In genomic region chr6:31777667-31778050, GRCh38 we compare ENCODE assay signal across 9 cellular contexts. TPM values are rescaled to one million over a fixed set of nuclear protein-coding genes. Genes with fewer than 3 reads are reported as not detected.
DNase-seq lines count a peak whose midpoint lies in the region; ATAC-seq and TF ChIP-seq lines count a peak whose summit lies in the region.
"Had no signal": no experiment of that assay in that cellular context is flagged by ENCODE, and none has a peak within 500 bp of the region (broad histone marks: within the 10 kb centered on the region; RNA-seq: fewer than 3 reads in every experiment).

No MANE protein-coding gene starts in this region.

- no peaks in the 10 kb centered on the region for H3K9me3 Mint-ChIP-seq in T-helper 1 cell treated with Interleukin-12 subunit alpha and Interleukin-12 subunit beta and Interleukin-4 antibody, amounts not matched to agents 30 μg/mL and 1 μg/mL, for 36 hours
- H3K9me3 Mint-ChIP-seq: activated T-cell treated with anti-CD3 and anti-CD28 coated beads, Interleukin-2, amount 50 U/mL, for 72 hours had no signal

- H3K27me3 ChIP-seq in Panc1 (ENCODE audit: control insufficient read depth, insufficient read depth, low read length) (no peaks in the 10 kb centered on the region), endocrine pancreas (ENCODE audit: control insufficient read depth, insufficient read depth, low read length) (no peaks in the 10 kb centered on the region), gastrocnemius medialis (no peaks in the 10 kb centered on the region), tibial artery (no peaks in the 10 kb centered on the region)

- no peak for DNase-seq in T-helper 1 cell
- DNase-seq in Panc1 (ENCODE audit: low read depth, low spot score), result no peak
- DNase-seq in gastrocnemius medialis, result no peak
- no peak for DNase-seq in tibial artery
- no peak for DNase-seq in stimulated activated CD4-positive, alpha-beta T cell treated with anti-CD3 and anti-CD28 coated beads, Interleukin-1b, Interleukin-23, amount 100 ng/mL, for 48 hours

- no peak for TF ChIP-seq POLR2A in gastrocnemius medialis (IDR thresholded peaks at IDR 0.05)

- peak overlapping the region; percentile 38 for H3K9ac ChIP-seq in endocrine pancreas (ENCODE audit: control insufficient read depth, insufficient read depth, low read length)

- peaks cover 3% of the 10 kb centered on the region for H3K36me3 Mint-ChIP-seq in T-helper 1 cell treated with Interleukin-12 subunit alpha and Interleukin-12 subunit beta and Interleukin-4 antibody, amounts not matched to agents 30 μg/mL and 1 μg/mL, for 36 hours (ENCODE audit: low read depth)

- H3K9me3 ChIP-seq in Panc1 (ENCODE audit: control insufficient read depth, insufficient read depth, low read depth, low read length), result no peaks in the 10 kb centered on the region
- H3K9me3 ChIP-seq in endocrine pancreas (ENCODE audit: control insufficient read depth, low read length), result no peaks in the 10 kb centered on the region
- no peaks in the 10 kb centered on the region for H3K9me3 ChIP-seq in gastrocnemius medialis
- H3K9me3 ChIP-seq in tibial artery, result no peaks in the 10 kb centered on the region

- POLR2A ChIA-PET in Panc1 (lab: Charles Lee), result interaction anchor here (1.2 kb wide), 1 partner anchor 13 kb away, joined by 4 read pairs; no protein-coding TSS in a partner anchor

- TF ChIP-seq CTCF in Panc1 (IDR thresholded peaks at IDR 0.05), result no peak
- TF ChIP-seq CTCF in gastrocnemius medialis (IDR thresholded peaks at IDR 0.05 in 4 of 5, conservative IDR thresholded peaks at IDR 0.05 in 1 of 5), result no peak
- TF ChIP-seq CTCF in tibial artery (IDR thresholded peaks at IDR 0.05), result no peak

- in situ Hi-C loops in Panc1 (cut with HindIII; ENCODE audit: low pct_unique_long_range_greater_than_20kb, low sequenced_read_pairs), result no loop called here
- in situ Hi-C loops in gastrocnemius medialis (cut with MboI; ENCODE audit: low sequenced_read_pairs in 4 of 4), result loop anchor here in 2 of 4 donors (10.0 kb wide), 1 partner anchor 57 kb away; no protein-coding TSS in a partner anchor

- H3K4me3 Mint-ChIP-seq in T-helper 1 cell treated with Interleukin-12 subunit alpha and Interleukin-12 subunit beta and Interleukin-4 antibody, amounts not matched to agents 30 μg/mL and 1 μg/mL, for 36 hours, result no peak overlapping the region

- H3K4me1 ChIP-seq in Panc1 (ENCODE audit: control insufficient read depth, insufficient read depth, low read length) (peaks cover 31% of the 10 kb centered on the region), endocrine pancreas (ENCODE audit: control insufficient read depth, insufficient read depth, low read length) (no peaks in the 10 kb centered on the region), gastrocnemius medialis (peaks cover 11 to 17% of the 10 kb centered on the region in 2 donors), tibial artery (peaks cover 0 to 12% (median 8%) of the 10 kb centered on the region in 4 donors)

- H3K4me1 Mint-ChIP-seq in T-helper 1 cell treated with Interleukin-12 subunit alpha and Interleukin-12 subunit beta and Interleukin-4 antibody, amounts not matched to agents 30 μg/mL and 1 μg/mL, for 36 hours (ENCODE audit: low read depth), result peaks cover 21% of the 10 kb centered on the region

- H3K36me3 ChIP-seq in Panc1 (ENCODE audit: control insufficient read depth, insufficient read depth, low read length), result no peaks in the 10 kb centered on the region
- H3K36me3 ChIP-seq in endocrine pancreas (ENCODE audit: control insufficient read depth, insufficient read depth, low read length), result no peaks in the 10 kb centered on the region
- H3K36me3 ChIP-seq in gastrocnemius medialis, result peaks cover 0 to 42% of the 10 kb centered on the region in 2 donors
- peaks cover 27 to 50% (median 46%) of the 10 kb centered on the region in 3 donors for H3K36me3 ChIP-seq in tibial artery

- no peaks in the 10 kb centered on the region for H3K27me3 Mint-ChIP-seq in T-helper 1 cell treated with Interleukin-12 subunit alpha and Interleukin-12 subunit beta and Interleukin-4 antibody, amounts not matched to agents 30 μg/mL and 1 μg/mL, for 36 hours (ENCODE audit: low read depth)

- peak overlapping the region; percentile 81 for H3K27ac Mint-ChIP-seq in T-helper 1 cell treated with Interleukin-12 subunit alpha and Interleukin-12 subunit beta and Interleukin-4 antibody, amounts not matched to agents 30 μg/mL and 1 μg/mL, for 36 hours
- H3K27ac Mint-ChIP-seq: activated T-cell treated with anti-CD3 and anti-CD28 coated beads, Interleukin-2, amount 50 U/mL, for 72 hours had no signal

- ATAC-seq in Panc1, result no peak
- no peak for ATAC-seq in gastrocnemius medialis
- ATAC-seq in GM18858 (IDR thresholded peaks at IDR 0.05; ENCODE audit: unreplicated experiment), result no peak

- CTCF ChIA-PET in Panc1 (lab: Charles Lee), result interaction anchor here (0.6 to 1.3 kb wide), 2 partner anchors 9 to 14 kb away, joined by 3 to 10 read pairs; no protein-coding TSS in a partner anchor

- intact Hi-C loops in Panc1 (cut with micrococcal nuclease; ENCODE audit: unreplicated experiment), result loop anchor here (10.0 kb wide), 1 partner anchor 47 kb away; the partner anchor contains the start of gene HSPA1B
- intact Hi-C loops in gastrocnemius medialis (cut with DNase I; ENCODE audit: low total_unique reads), result loop anchor here (10.0 kb wide), 1 partner anchor 87 kb away; the partner anchor contains the start of gene NEU1
- intact Hi-C loops in tibial artery (cut with DNase I; ENCODE audit: low total_unique reads), result no loop called here

- H3K27ac ChIP-seq in Panc1 (ENCODE audit: low read length) (peak overlapping the region; percentile 74), gastrocnemius medialis (peak overlapping the region; percentile 83 to 88 (median 86)), tibial artery (no peak overlapping the region)

- no TSS peak for BruUV-seq in Panc1 (replicated peaks; lab: Mats Ljungman, UMichigan)

- H3K4me3 ChIP-seq in Panc1 (ENCODE audit: low read depth in 2 of 2, low read length in 2 of 2) (no peak overlapping the region), endocrine pancreas (ENCODE audit: control insufficient read depth, insufficient read depth, low read length) (no peak overlapping the region), gastrocnemius medialis (no peak overlapping the region), tibial artery (no peak overlapping the region)

RNA-seq across cellular contexts. Expression of gene VWA7, which starts 0.5 kb away (rescaled TPM):
- total RNA-seq in Panc1 (2021; ENCODE audit: unreplicated experiment) (4.3 TPM), gastrocnemius medialis (1 to 10 TPM; 2.0 to 7.8 (median 4.7) TPM)
- polyA plus RNA-seq in Panc1 (2012; ENCODE audit: insufficient read length), result 2.7 TPM

RNA-seq across cellular contexts. Expression of gene SAPCD1, which starts 15.2 kb away (rescaled TPM):
- total RNA-seq in Panc1 (2021; ENCODE audit: unreplicated experiment) (6.3 TPM), gastrocnemius medialis (not detected)
- 2.9 TPM for polyA plus RNA-seq in Panc1 (2012; ENCODE audit: insufficient read length)

RNA-seq across cellular contexts. Expression of gene VARS1, which starts 17.9 kb away (rescaled TPM):
- total RNA-seq in Panc1 (2021; ENCODE audit: unreplicated experiment) (229 TPM), gastrocnemius medialis (100 to 1,000 TPM in 1 of 4 donors, 10 to 100 TPM in 3; 39.2 to 102 (median 67.4) TPM)
- 274 TPM for polyA plus RNA-seq in Panc1 (2012; ENCODE audit: insufficient read length)

RNA-seq across cellular contexts. Expression of gene LSM2, which starts 29.1 kb away (rescaled TPM):
- total RNA-seq in Panc1 (2021; ENCODE audit: unreplicated experiment), result 89.7 TPM
- 91.3 TPM for polyA plus RNA-seq in Panc1 (2012; ENCODE audit: insufficient read length)
- total RNA-seq in gastrocnemius medialis, result 10 to 100 TPM; 25.1 to 43.7 (median 32.9) TPM

RNA-seq across cellular contexts. Expression of gene HSPA1L, which starts 37.4 kb away (rescaled TPM):
- total RNA-seq in Panc1 (2021; ENCODE audit: unreplicated experiment) (2.8 TPM), gastrocnemius medialis (1 to 10 TPM; 1.1 to 7.1 (median 3.5) TPM)
- polyA plus RNA-seq in Panc1 (2012; ENCODE audit: insufficient read length), result 3.8 TPM

Comparison
In these comparisons a context has a peak if more than half of its experiments do, and no peak if none do; other contexts are left out.
1. H3K27ac ChIP-seq: peak in Panc1 (single experiment) and gastrocnemius medialis (4 of 4); none in tibial artery (0 of 2).